In genomic region chr9:126872516-126872915, GRCh38 we compare ENCODE assay signal across 23 cellular contexts. TPM values are rescaled to one million over a fixed set of nuclear protein-coding genes. Genes with fewer than 3 reads are reported as not detected.
DNase-seq lines count a peak whose midpoint lies in the region; ATAC-seq, FAIRE-seq and TF ChIP-seq lines count a peak whose summit lies in the region.
"Had no signal": no experiment of that assay in that cellular context is flagged by ENCODE, and none has a peak within 500 bp of the region (broad histone marks: within the 10 kb centered on the region; RNA-seq: fewer than 3 reads in every experiment).

No MANE protein-coding gene starts in this region.

- H3K4me1 Mint-ChIP-seq in activated naive CD4-positive, alpha-beta T cell treated with anti-CD3 and anti-CD28 coated beads, Interleukin-2, amount 10 ng/mL, durations not matched to agents 7 days and 5 days = peaks cover 18% of the 10 kb centered on the region
- peaks cover 64% of the 10 kb centered on the region for H3K4me1 Mint-ChIP-seq in central memory CD8-positive, alpha-beta T cell

- no peaks in the 10 kb centered on the region for H3K36me3 Mint-ChIP-seq in activated naive CD4-positive, alpha-beta T cell treated with anti-CD3 and anti-CD28 coated beads, Interleukin-2, amount 50 U/mL, for 72 hours
- peaks cover 15% of the 10 kb centered on the region for H3K36me3 Mint-ChIP-seq in activated naive CD4-positive, alpha-beta T cell treated with anti-CD3 and anti-CD28 coated beads, Interleukin-2, amount 10 ng/mL, durations not matched to agents 7 days and 5 days
- peaks cover 4% of the 10 kb centered on the region for H3K36me3 Mint-ChIP-seq in central memory CD8-positive, alpha-beta T cell (ENCODE audit: insufficient read depth)

- FAIRE-seq in GM19239 (lab: Jason Lieb, UNC) = peak; percentile 33
- FAIRE-seq in frontal cortex (lab: Jason Lieb, UNC) = no peak

- H3K4me1 ChIP-seq in psoas muscle = peaks cover 42% of the 10 kb centered on the region

- H3K27ac Mint-ChIP-seq in activated naive CD4-positive, alpha-beta T cell treated with anti-CD3 and anti-CD28 coated beads, Interleukin-2, amount 50 U/mL, for 72 hours = no peak overlapping the region
- no peak overlapping the region for H3K27ac Mint-ChIP-seq in activated naive CD4-positive, alpha-beta T cell treated with anti-CD3 and anti-CD28 coated beads, Interleukin-2, amount 10 ng/mL, durations not matched to agents 7 days and 5 days
- H3K27ac Mint-ChIP-seq in central memory CD8-positive, alpha-beta T cell (ENCODE audit: low read depth) = peak overlapping the region; percentile 32

- no peak for TF ChIP-seq CTCF in psoas muscle (IDR thresholded peaks at IDR 0.05)

- peak overlapping the region; percentile 19 for H3K27ac ChIP-seq in psoas muscle
- H3K27ac ChIP-seq: C4-2B, GM23248, thoracic aorta, VCaP had no signal

- WGBS in psoas muscle, 3 donors = 73 to 81% (median 75%) methylated on average over 4 of the region's 4 CpGs

- no peaks in the 10 kb centered on the region for H3K27me3 Mint-ChIP-seq in activated naive CD4-positive, alpha-beta T cell treated with anti-CD3 and anti-CD28 coated beads, Interleukin-2, amount 10 ng/mL, durations not matched to agents 7 days and 5 days
- no peaks in the 10 kb centered on the region for H3K27me3 Mint-ChIP-seq in central memory CD8-positive, alpha-beta T cell

- no peaks in the 10 kb centered on the region for H3K9me3 Mint-ChIP-seq in activated naive CD4-positive, alpha-beta T cell treated with anti-CD3 and anti-CD28 coated beads, Interleukin-2, amount 50 U/mL, for 72 hours
- no peaks in the 10 kb centered on the region for H3K9me3 Mint-ChIP-seq in activated naive CD4-positive, alpha-beta T cell treated with anti-CD3 and anti-CD28 coated beads, Interleukin-2, amount 10 ng/mL, durations not matched to agents 7 days and 5 days
- no peaks in the 10 kb centered on the region for H3K9me3 Mint-ChIP-seq in central memory CD8-positive, alpha-beta T cell

- peak; percentile 31 to 66 for ATAC-seq in activated naive CD4-positive, alpha-beta T cell treated with anti-CD3 and anti-CD28 coated beads, Interleukin-2, amount 50 U/mL, for 72 hours
- ATAC-seq in central memory CD8-positive, alpha-beta T cell (replicated peaks; ENCODE audit: extremely low read depth, poor library complexity, severe bottlenecking) = no peak
- ATAC-seq in psoas muscle = no peak
- ATAC-seq in HG02642 (IDR thresholded peaks at IDR 0.05; ENCODE audit: poor library complexity, unreplicated experiment) = no peak

- no peaks in the 10 kb centered on the region for H3K9me3 ChIP-seq in psoas muscle
- H3K9me3 ChIP-seq: thoracic aorta had no signal

- H3K4me3 Mint-ChIP-seq in activated naive CD4-positive, alpha-beta T cell treated with anti-CD3 and anti-CD28 coated beads, Interleukin-2, amount 10 ng/mL, durations not matched to agents 7 days and 5 days = no peak overlapping the region
- H3K4me3 Mint-ChIP-seq in central memory CD8-positive, alpha-beta T cell = no peak overlapping the region

- no peak for DNase-seq in activated naive CD4-positive, alpha-beta T cell treated with anti-CD3 and anti-CD28 coated beads, Interleukin-2, amount 50 U/mL, for 72 hours (ENCODE audit: low spot score in 2 of 2)
- no peak for DNase-seq in activated naive CD4-positive, alpha-beta T cell treated with anti-CD3 and anti-CD28 coated beads, Interleukin-2, amount 10 ng/mL, durations not matched to agents 7 days and 5 days
- DNase-seq in GM19239 (ENCODE audit: insufficient read length, low spot score) (no peak), psoas muscle (no peak), frontal cortex (ENCODE audit: low spot score in 2 of 2) (no peak), Kasumi-1 (lab: John Stamatoyannopoulos, UW) (no peak)
- DNase-seq in central memory CD8-positive, alpha-beta T cell (ENCODE audit: low spot score in 2 of 2) = no peak
- DNase-seq: ACHN; activated CD4-positive, alpha-beta T cell treated with anti-CD3 and anti-CD28 coated beads, Interleukin-2, amount 50 U/mL, for 48 hours; DMS79; erythroblast; foreskin melanocyte; GM23248; Karpas-422; mesendoderm; NCI-H1436; NCI-H2171 treated with DMSO at 0.1 percent for 48 hours; NCI-H69; SHP77 had no signal

- no peak overlapping the region for H3K4me3 ChIP-seq in psoas muscle
- H3K4me3 ChIP-seq: GM23248, thoracic aorta had no signal

- peaks cover 0 to 3% of the 10 kb centered on the region in 2 donors for H3K36me3 ChIP-seq in psoas muscle (ENCODE audit: insufficient read depth in 1 of 2, low read depth in 1 of 2)
- H3K36me3 ChIP-seq: thoracic aorta had no signal

- intact Hi-C loops in psoas muscle (cut with DNase I) = no loop called here

- H3K27me3 ChIP-seq in psoas muscle (ENCODE audit: insufficient read depth in 3 of 3, low read length in 2 of 3) = no peaks in the 10 kb centered on the region

- CTCF ChIA-PET in activated naive CD4-positive, alpha-beta T cell treated with anti-CD3 and anti-CD28 coated beads, Interleukin-2, amount 10 ng/mL, durations not matched to agents 7 days and 5 days (lab: Charles Lee) = interaction anchor here (0.7 kb wide), 1 partner anchor 783 kb away, joined by 4 read pairs; no protein-coding TSS in a partner anchor

RNA-seq across cellular contexts. Expression of gene ZBTB34, which starts 12.1 kb away (rescaled TPM):
- 10 to 100 TPM in 1 of 2 donors, 1 to 10 TPM in 1; 5.2 to 15.9 TPM for total RNA-seq in activated naive CD4-positive, alpha-beta T cell treated with anti-CD3 and anti-CD28 coated beads, Interleukin-2, amount 50 U/mL, for 72 hours
- 1 to 10 TPM; 4.4 to 7.3 (median 5.5) TPM for total RNA-seq in psoas muscle
- 1 to 10 TPM; 2.0 to 5.0 (median 2.1) TPM for polyA plus RNA-seq in psoas muscle
- 73.8 TPM for total RNA-seq in frontal cortex

RNA-seq across cellular contexts. Expression of gene RALGPS1, which starts 42.1 kb away (rescaled TPM):
- 10 to 100 TPM in 1 of 2 donors, 1 to 10 TPM in 1; 1.4 to 13.8 TPM for total RNA-seq in activated naive CD4-positive, alpha-beta T cell treated with anti-CD3 and anti-CD28 coated beads, Interleukin-2, amount 50 U/mL, for 72 hours
- total RNA-seq in psoas muscle = 1 to 10 TPM; 5.3 to 7.7 (median 5.7) TPM
- polyA plus RNA-seq in psoas muscle = 1 to 10 TPM; 3.9 to 6.0 (median 4.1) TPM
- total RNA-seq in frontal cortex = 53.8 TPM

Comparison
In these comparisons a context has a peak if more than half of its experiments do, and no peak if none do; other contexts are left out.
1. ATAC-seq: peak in activated naive CD4-positive, alpha-beta T cell treated with anti-CD3 and anti-CD28 coated beads, Interleukin-2, amount 50 U/mL, for 72 hours (2 of 2); none in central memory CD8-positive, alpha-beta T cell (single experiment), psoas muscle (0 of 4) and HG02642 (single experiment).